Comparison of ENCODE assay signal across 11 cellular contexts in genomic region chr4:125322363-125322730, GRCh38. TPM values are rescaled to one million over a fixed set of nuclear protein-coding genes. Genes with fewer than 3 reads are reported as not detected.
DNase-seq lines count a peak whose midpoint lies in the region; ATAC-seq, FAIRE-seq and TF ChIP-seq lines count a peak whose summit lies in the region.
"Had no signal": no experiment of that assay in that cellular context is flagged by ENCODE, and none has a peak within 500 bp of the region (broad histone marks: within the 10 kb centered on the region; RNA-seq: fewer than 3 reads in every experiment).

No MANE protein-coding gene starts in this region.

- H3K27me3 ChIP-seq in astrocyte (ENCODE audit: insufficient read depth, low read length) (no peaks in the 10 kb centered on the region), iPS-15b (ENCODE audit: control insufficient read depth, insufficient read depth, low read length) (peaks cover 14% of the 10 kb centered on the region), smooth muscle cell (ENCODE audit: low read depth) (no peaks in the 10 kb centered on the region)

- no peaks in the 10 kb centered on the region for H3K79me2 ChIP-seq in astrocyte (ENCODE audit: insufficient read depth, low read length)
- H3K79me2 ChIP-seq in smooth muscle cell (ENCODE audit: low read depth) = peaks cover 56% of the 10 kb centered on the region

- WGBS in smooth muscle cell (ENCODE audit: low lambda C conversion rate) = 71% methylated on average over 1 of the region's 1 CpG

- H3K4me1 ChIP-seq in astrocyte (ENCODE audit: insufficient read depth, low read length) (peaks cover 23% of the 10 kb centered on the region), iPS-15b (ENCODE audit: control insufficient read depth, insufficient read depth, low read length) (peaks cover 24% of the 10 kb centered on the region), smooth muscle cell (ENCODE audit: low read depth) (peaks cover 33% of the 10 kb centered on the region)

- DNase-seq in H54 (ENCODE audit: insufficient read length, low spot score) (no peak), astrocyte (ENCODE audit: low read depth) (peak; percentile 63), smooth muscle cell (lab: John Stamatoyannopoulos, UW; ENCODE audit: unreplicated experiment) (no peak), NCI-H774 (lab: John Stamatoyannopoulos, UW) (no peak), NCI-H526 (lab: John Stamatoyannopoulos, UW) (no peak), DMS79 treated with DMSO at 0.1 percent for 48 hours (lab: John Stamatoyannopoulos, UW) (no peak)
- DNase-seq: GF-D8, Kasumi-1 had no signal

- H3K27me3 Mint-ChIP-seq in astrocyte (ENCODE audit: low read depth, unreplicated experiment) = peaks cover 9% of the 10 kb centered on the region

- H3K4me3 ChIP-seq in astrocyte (ENCODE audit: insufficient read depth, low read depth, low read length) (no peak overlapping the region), iPS-15b (ENCODE audit: low read depth, low read length) (no peak overlapping the region), smooth muscle cell (peak overlapping the region; percentile 75)

- H3K4me3 Mint-ChIP-seq in astrocyte (ENCODE audit: unreplicated experiment) = peak overlapping the region; percentile 45
- H3K4me3 Mint-ChIP-seq: activated naive CD8-positive, alpha-beta T cell had no signal

- ATAC-seq in HG02642 (IDR thresholded peaks at IDR 0.05; ENCODE audit: poor library complexity, unreplicated experiment) = no peak

- peaks cover 8% of the 10 kb centered on the region for H3K9me3 Mint-ChIP-seq in astrocyte (ENCODE audit: unreplicated experiment)

- H3K9ac ChIP-seq in astrocyte (ENCODE audit: low read length) (peak overlapping the region; percentile 2), iPS-15b (ENCODE audit: low read depth, low read length) (peak overlapping the region; percentile 6), smooth muscle cell (ENCODE audit: low read depth) (no peak overlapping the region)

- peaks cover 28% of the 10 kb centered on the region for H3K4me1 Mint-ChIP-seq in astrocyte (ENCODE audit: low read depth, unreplicated experiment)

- H3K9me3 ChIP-seq in astrocyte (ENCODE audit: insufficient read depth, low read depth, low read length) (no peaks in the 10 kb centered on the region), iPS-15b (ENCODE audit: control insufficient read depth, insufficient read depth, low read length) (no peaks in the 10 kb centered on the region), smooth muscle cell (replicated peaks; ENCODE audit: low read depth) (no peaks in the 10 kb centered on the region)

- peak; percentile 55 for FAIRE-seq in H54 (lab: Jason Lieb, UNC)
- FAIRE-seq in astrocyte (lab: Jason Lieb, UNC) = no peak

- H3K36me3 Mint-ChIP-seq in astrocyte (ENCODE audit: low read depth, unreplicated experiment) = peaks cover 8% of the 10 kb centered on the region
- H3K36me3 Mint-ChIP-seq: activated naive CD8-positive, alpha-beta T cell had no signal

- H4K20me1 ChIP-seq in astrocyte (ENCODE audit: insufficient read depth, low read length) (peaks cover 7% of the 10 kb centered on the region), smooth muscle cell (ENCODE audit: low read depth) (peaks cover 3% of the 10 kb centered on the region)

- no peak for TF ChIP-seq CTCF in astrocyte (IDR thresholded peaks at IDR 0.05; ENCODE audit: insufficient read depth, low read depth, low read length)
- TF ChIP-seq CTCF in smooth muscle cell (IDR thresholded peaks at IDR 0.05; ENCODE audit: borderline replicate concordance, insufficient read depth, poor library complexity, severe bottlenecking) = no peak

- H3K27ac ChIP-seq in astrocyte (ENCODE audit: low read depth, low read length) (no peak overlapping the region), smooth muscle cell (ENCODE audit: low read depth) (peak overlapping the region; percentile 14)

- TF ChIP-seq POLR2A in H54 (IDR thresholded peaks at IDR 0.05; ENCODE audit: low read depth, low read length) = no peak

- peak overlapping the region; percentile 21 for H3K27ac Mint-ChIP-seq in astrocyte (ENCODE audit: unreplicated experiment)
- H3K27ac Mint-ChIP-seq: activated naive CD8-positive, alpha-beta T cell had no signal

- H3K4me2 ChIP-seq in astrocyte (ENCODE audit: low read length) (peak overlapping the region; percentile 77), smooth muscle cell (peak overlapping the region; percentile 77)

- no peak overlapping the region for H2AFZ ChIP-seq in astrocyte (ENCODE audit: low read depth, low read length)
- no peak overlapping the region for H2AFZ ChIP-seq in smooth muscle cell (ENCODE audit: low read depth)

- H3K36me3 ChIP-seq in astrocyte (ENCODE audit: insufficient read depth, low read length) (no peaks in the 10 kb centered on the region), iPS-15b (ENCODE audit: control insufficient read depth, insufficient read depth, low read length) (no peaks in the 10 kb centered on the region), smooth muscle cell (ENCODE audit: low read depth) (no peaks in the 10 kb centered on the region)

- peaks cover 4% of the 10 kb centered on the region for H3F3A ChIP-seq in smooth muscle cell (ENCODE audit: low read depth)

RNA-seq across cellular contexts. Expression of gene FAT4, which starts 7.6 kb away (rescaled TPM):
- 7.4 and 8.0 TPM in 2 replicates for total RNA-seq in astrocyte
- total RNA-seq in smooth muscle cell = 18.3 and 22.9 TPM in 2 replicates
- 1.4 and 1.5 TPM in 2 replicates for polyA plus RNA-seq in smooth muscle cell
